In genomic region chr6:31180500-31180899, GRCh38 we compare ENCODE assay signal across 1 cellular context.
TF ChIP-seq lines count a peak whose summit lies in the region.

No MANE protein-coding gene starts in this region.

TF ChIP-seq in IMR-90, 13 proteins besides CTCF, POLR2A, EP300 and RAD21 (continued from another document):
- no peak for TF ChIP-seq SMC3 (IDR thresholded peaks at IDR 0.05; ENCODE audit: low read depth, low read length)
- no peak for TF ChIP-seq RCOR1 (IDR thresholded peaks at IDR 0.05; ENCODE audit: insufficient replicate concordance, low read length)
